In the genomic region with DNA sequence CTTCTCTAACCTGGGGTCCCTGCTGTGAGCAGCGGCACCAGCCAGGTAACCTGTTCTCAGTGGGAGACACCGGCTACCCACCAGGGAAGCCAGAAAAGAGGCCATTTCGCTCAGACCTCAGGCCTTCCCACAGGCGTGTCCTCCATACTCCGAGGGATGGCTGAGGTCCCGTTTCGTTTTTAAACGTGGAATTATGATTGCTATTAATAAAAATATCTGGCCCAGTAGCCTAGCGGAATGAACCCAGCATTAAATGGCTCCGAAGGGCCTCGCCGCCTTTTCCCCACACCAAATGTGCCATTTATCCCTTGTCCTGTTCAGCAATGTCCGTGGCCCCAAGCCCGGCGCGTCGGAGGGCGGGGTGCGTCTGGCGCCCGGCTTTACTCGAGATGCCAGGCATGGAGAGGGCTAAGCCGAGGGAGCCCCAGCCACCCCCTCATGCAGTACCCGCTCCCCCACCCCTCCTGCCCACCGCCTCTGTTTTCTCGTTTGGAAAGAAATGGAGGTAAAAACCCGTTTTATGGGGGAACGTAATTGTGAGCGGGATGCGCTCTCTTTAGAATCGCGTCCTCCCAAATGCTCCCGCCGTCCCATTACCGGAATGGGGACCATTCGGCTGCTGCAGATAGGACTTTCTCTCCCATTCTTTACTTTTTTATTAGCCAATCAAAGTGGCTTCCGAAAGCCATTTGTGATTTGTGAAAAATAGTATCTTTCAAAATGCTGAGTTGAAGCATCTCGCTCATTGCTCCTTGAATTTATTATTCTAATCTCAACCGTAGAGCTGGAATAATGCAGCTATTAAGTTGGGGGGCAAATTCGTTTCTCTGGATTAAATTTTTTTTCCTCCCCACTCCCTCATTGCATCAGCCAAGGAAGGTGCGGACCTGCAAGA, we compare ENCODE assay signal across 13 cellular contexts. TPM values are rescaled to one million over a fixed set of nuclear protein-coding genes. Genes with fewer than 3 reads are reported as not detected.
DNase-seq lines count a peak whose midpoint lies in the region; ATAC-seq and TF ChIP-seq lines count a peak whose summit lies in the region.
"Had no signal": no experiment of that assay in that cellular context is flagged by ENCODE, and none has a peak within 500 bp of the region (broad histone marks: within the 10 kb centered on the region; RNA-seq: fewer than 3 reads in every experiment).

No MANE protein-coding gene starts in this region.

- H2AFZ ChIP-seq in GM23248 (peak overlapping the region; percentile 70), fibroblast of lung (ENCODE audit: low read length) (no peak overlapping the region)

- H3K27ac ChIP-seq in GM23248 (peak overlapping the region; percentile 49), RWPE2 (ENCODE audit: poor library complexity, severe bottlenecking) (no peak overlapping the region), fibroblast of lung (ENCODE audit: insufficient read depth, low read length) (no peak overlapping the region)
- H3K27ac ChIP-seq: gastroesophageal sphincter had no signal

- H3K36me3 ChIP-seq in GM23248 (ENCODE audit: low read depth) (no peaks in the 10 kb centered on the region), RWPE2 (ENCODE audit: low read depth) (no peaks in the 10 kb centered on the region), fibroblast of lung (ENCODE audit: control insufficient read depth, insufficient read depth, low read length) (no peaks in the 10 kb centered on the region)
- H3K36me3 ChIP-seq: gastroesophageal sphincter had no signal

- H3K9me3 ChIP-seq in GM23248 (ENCODE audit: low read depth) (no peaks in the 10 kb centered on the region), RWPE2 (ENCODE audit: severe bottlenecking) (no peaks in the 10 kb centered on the region), fibroblast of lung (ENCODE audit: control insufficient read depth, insufficient read depth, low read depth, low read length) (no peaks in the 10 kb centered on the region)
- H3K9me3 ChIP-seq: gastroesophageal sphincter had no signal

- H3K4me2 ChIP-seq in GM23248 (ENCODE audit: unreplicated experiment) (peak overlapping the region; percentile 42), fibroblast of lung (ENCODE audit: extremely low read depth, insufficient read depth, low read length) (peak overlapping the region; percentile 32)

- H3K4me3 ChIP-seq in GM23248 (peak overlapping the region; percentile 30; the same call in 1 of the 2 replicates), RWPE2 (ENCODE audit: severe bottlenecking) (peak overlapping the region; percentile 11), fibroblast of lung (replicated peaks in 1 of 4; ENCODE audit: control extremely low read depth in 1 of 4, insufficient read depth in 1 of 4, low read depth in 3 of 4, low read length in 4 of 4) (no peak overlapping the region), skeletal muscle cell (ENCODE audit: low read depth, low read length) (peak overlapping the region; percentile 27)

- in situ Hi-C loops in GM23248 (cut with MboI) = no loop called here

- TF ChIP-seq CTCF in RWPE2 (IDR thresholded peaks at IDR 0.05; ENCODE audit: poor library complexity, severe bottlenecking) (no peak), fibroblast of lung (conservative IDR thresholded peaks at IDR 0.05 in 1 of 2, IDR thresholded peaks at IDR 0.05 in 1 of 2; ENCODE audit: low read depth in 1 of 2, low read length in 2 of 2) (no peak)

- H3K79me2 ChIP-seq in GM23248 (ENCODE audit: insufficient read depth) (peaks cover 63% of the 10 kb centered on the region), fibroblast of lung (ENCODE audit: control insufficient read depth, insufficient read depth, low read length) (no peaks in the 10 kb centered on the region)

- no peaks in the 10 kb centered on the region for H3K9me2 ChIP-seq in GM23248 (ENCODE audit: insufficient read depth)

- no peaks in the 10 kb centered on the region for H3K27me3 ChIP-seq in GM23248 (replicated peaks; ENCODE audit: insufficient read depth)
- H3K27me3 ChIP-seq in RWPE2 (ENCODE audit: insufficient read depth, poor library complexity, severe bottlenecking) = peaks cover 81% of the 10 kb centered on the region
- H3K27me3 ChIP-seq in fibroblast of lung (ENCODE audit: control insufficient read depth, insufficient read depth, low read length) = peaks cover 55% of the 10 kb centered on the region

- DNase-seq in GM23248 (peak; percentile 42), RWPE2 (ENCODE audit: low spot score) (no peak), fibroblast of lung (ENCODE audit: low read depth in 2 of 2) (no peak), skeletal muscle cell (ENCODE audit: low read depth) (no peak), GF-D8 (lab: John Stamatoyannopoulos, UW) (no peak), medulla oblongata (ENCODE audit: extremely low spot score) (no peak)
- DNase-seq in activated CD4-positive, alpha-beta T cell treated with anti-CD3 and anti-CD28 coated beads, Interleukin-2, amount 50 U/mL, for 4 hours = no peak
- DNase-seq: effector CD4-positive, alpha-beta T cell; substantia nigra; SW 1271 had no signal

- H3K4me1 ChIP-seq in GM23248 (ENCODE audit: insufficient read depth) (peaks cover 30% of the 10 kb centered on the region), RWPE2 (ENCODE audit: insufficient read depth, poor library complexity, severe bottlenecking) (no peaks in the 10 kb centered on the region), fibroblast of lung (ENCODE audit: control insufficient read depth, extremely low read depth, insufficient read depth, low read length) (no peaks in the 10 kb centered on the region)

- WGBS in GM23248 (ENCODE audit: low coverage in 1 of 2, low lambda C conversion rate in 2 of 2, missing lambda C conversion rate in 2 of 2), 2 experiments = 55 to 61% methylated on average over 40 to 41 of the region's 41 CpGs

- ATAC-seq in RWPE2 (ENCODE audit: low read depth) (no peak), HG03571 (IDR thresholded peaks at IDR 0.05; ENCODE audit: unreplicated experiment) (no peak)
- ATAC-seq: activated CD4-positive, CD25-positive, alpha-beta regulatory T cell treated with anti-CD3 and anti-CD28 coated beads, Interleukin-2, amount 50 U/mL, for 24 hours; gastroesophageal sphincter had no signal

- H3K9ac ChIP-seq in GM23248 = peak overlapping the region; percentile 54
- no peak overlapping the region for H3K9ac ChIP-seq in fibroblast of lung (ENCODE audit: insufficient read depth, low read length)

- no peaks in the 10 kb centered on the region for H4K20me1 ChIP-seq in GM23248 (ENCODE audit: insufficient read depth)
- no peaks in the 10 kb centered on the region for H4K20me1 ChIP-seq in fibroblast of lung (ENCODE audit: control insufficient read depth, extremely low read depth, insufficient read depth, low read length)

- peaks cover 10% of the 10 kb centered on the region; the same call in 1 of the 2 replicates for H3F3A ChIP-seq in GM23248 (ENCODE audit: insufficient read depth)

RNA-seq across cellular contexts. Expression of gene HOXC8, which starts 5.8 kb away (rescaled TPM):
- total RNA-seq in GM23248 (2014; rRNA removed; shearing (Covaris generic)) = 3.8 and 11.3 TPM in 2 replicates
- 16.7 and 20.8 TPM in 2 replicates for polyA plus RNA-seq in GM23248 (2016; fragmentation: Nextera tagmentation; extraction: Ambion mirVana)
- under 0.01 TPM in 1 of 2 replicates, not detected in the other for total RNA-seq in fibroblast of lung
- 0.49 and 2.1 TPM in 2 replicates for polyA plus RNA-seq in fibroblast of lung
- 0.50 and 2.2 TPM in 2 replicates for polyA plus RNA-seq in fibroblast of lung (2012)
- 1.7 TPM in 1 of 2 replicates, not detected in the other for polyA minus RNA-seq in fibroblast of lung (ENCODE audit: low replicate concordance)

RNA-seq across cellular contexts. Expression of gene HOXC6, which starts 13.7 kb away (rescaled TPM):
- total RNA-seq in GM23248 (2014; rRNA removed; shearing (Covaris generic)) = 3.6 and 4.9 TPM in 2 replicates
- 19.9 and 20.5 TPM in 2 replicates for polyA plus RNA-seq in GM23248 (2016; fragmentation: Nextera tagmentation; extraction: Ambion mirVana)
- 0.17 and 0.51 TPM in 2 replicates for total RNA-seq in fibroblast of lung
- polyA plus RNA-seq in fibroblast of lung = 0.52 and 1.9 TPM in 2 replicates
- polyA plus RNA-seq in fibroblast of lung (2012) = 1.0 and 2.5 TPM in 2 replicates
- polyA minus RNA-seq in fibroblast of lung (ENCODE audit: low replicate concordance) = 4.6 TPM in 1 of 2 replicates, not detected in the other

RNA-seq across cellular contexts. Expression of gene HOXC9, which starts 14.6 kb away (rescaled TPM):
- total RNA-seq in GM23248 (2014; rRNA removed; shearing (Covaris generic)) = 2.5 and 3.7 TPM in 2 replicates
- polyA plus RNA-seq in GM23248 (2016; fragmentation: Nextera tagmentation; extraction: Ambion mirVana) (5.5 and 6.0 TPM in 2 replicates), fibroblast of lung (0.21 and 0.24 TPM in 2 replicates)
- 0.26 TPM in 1 of 2 replicates, not detected in the other for total RNA-seq in fibroblast of lung
- polyA plus RNA-seq in fibroblast of lung (2012) = 0.22 and 0.54 TPM in 2 replicates
- polyA minus RNA-seq in fibroblast of lung (ENCODE audit: low replicate concordance) = not detected in 2 replicates
- total RNA-seq: gastroesophageal sphincter had no signal

RNA-seq across cellular contexts. Expression of gene HOXC5, which starts 18.3 kb away (rescaled TPM):
- total RNA-seq in GM23248 (2014; rRNA removed; shearing (Covaris generic)) = 1.1 and 1.8 TPM in 2 replicates
- polyA plus RNA-seq in GM23248 (2016; fragmentation: Nextera tagmentation; extraction: Ambion mirVana) (0.65 and 1.3 TPM in 2 replicates), fibroblast of lung (0.07 and 0.40 TPM in 2 replicates)
- total RNA-seq in fibroblast of lung = under 0.01 TPM in 1 of 2 replicates, not detected in the other
- polyA plus RNA-seq in fibroblast of lung (2012) = 0.22 and 0.65 TPM in 2 replicates
- not detected in 2 replicates for polyA minus RNA-seq in fibroblast of lung (ENCODE audit: low replicate concordance)

RNA-seq across cellular contexts. Expression of gene HOXC10, which starts 29.6 kb away (rescaled TPM):
- total RNA-seq in GM23248 (2014; rRNA removed; shearing (Covaris generic)) = not detected in 2 replicates
- polyA plus RNA-seq in GM23248 (2016; fragmentation: Nextera tagmentation; extraction: Ambion mirVana) (not detected in 2 replicates), fibroblast of lung (0.06 TPM in 1 of 2 replicates, not detected in the other)
- total RNA-seq in fibroblast of lung = not detected in 2 replicates
- not detected in 2 replicates for polyA plus RNA-seq in fibroblast of lung (2012)
- polyA minus RNA-seq in fibroblast of lung (ENCODE audit: low replicate concordance) = not detected in 2 replicates
- total RNA-seq: gastroesophageal sphincter had no signal

Comparison
In these comparisons a context has a peak if more than half of its experiments do, and no peak if none do; other contexts are left out.
1. H3K4me3 ChIP-seq: peak in GM23248 (single experiment), RWPE2 (single experiment) and skeletal muscle cell (single experiment); none in fibroblast of lung (0 of 4).